ENCODE assay signal across 16 cellular contexts in genomic region chr6:1162367-1163275, GRCh38.
DNase-seq lines count a peak whose midpoint lies in the region; ATAC-seq and TF ChIP-seq lines count a peak whose summit lies in the region.
"Had no signal": no experiment of that assay in that cellular context is flagged by ENCODE, and none has a peak within 500 bp of the region (broad histone marks: within the 10 kb centered on the region; RNA-seq: fewer than 3 reads in every experiment).

No MANE protein-coding gene starts in this region.

- H3K36me3 ChIP-seq in Loucy (ENCODE audit: insufficient read depth, low read length) (no peaks in the 10 kb centered on the region), mesenchymal stem cell (ENCODE audit: control insufficient read depth in 1 of 2, insufficient read depth in 2 of 2, low read depth in 1 of 2, low read length in 2 of 2) (no peaks in the 10 kb centered on the region), H7 (replicated peaks; ENCODE audit: control insufficient read depth, insufficient read depth, low read length) (no peaks in the 10 kb centered on the region)
- H3K36me3 ChIP-seq: BE2C, vagina, WERI-Rb-1 had no signal

- H3K4me1 ChIP-seq in Loucy (ENCODE audit: insufficient read depth, low read length, poor library complexity, severe bottlenecking) (no peaks in the 10 kb centered on the region), mesenchymal stem cell (ENCODE audit: control insufficient read depth, insufficient read depth, low read depth, low read length) (no peaks in the 10 kb centered on the region)
- H3K4me1 ChIP-seq: BE2C, body of pancreas, vagina had no signal

- no peaks in the 10 kb centered on the region for H4K20me1 ChIP-seq in Loucy (ENCODE audit: insufficient read depth, low read length, poor library complexity, severe bottlenecking)

- H3K18ac ChIP-seq in mesenchymal stem cell (ENCODE audit: low read depth in 1 of 2, low read length in 2 of 2), result no peak overlapping the region

- no peak overlapping the region for H3K14ac ChIP-seq in mesenchymal stem cell (ENCODE audit: low read length in 2 of 2)

- TF ChIP-seq CTCF in Loucy (conservative IDR thresholded peaks at IDR 0.05; ENCODE audit: low read length), result no peak
- TF ChIP-seq CTCF in dorsolateral prefrontal cortex (IDR thresholded peaks at IDR 0.05 in 54 of 56, conservative IDR thresholded peaks at IDR 0.05 in 2 of 56; ENCODE audit: low read depth in 1 of 56, partially characterized antibody in 56 of 56), result no peak

- H3K27me3 ChIP-seq in Loucy (ENCODE audit: insufficient read depth, low read length, poor library complexity, severe bottlenecking) (no peaks in the 10 kb centered on the region), mesenchymal stem cell (ENCODE audit: control insufficient read depth in 1 of 2, insufficient read depth in 1 of 2, low read length in 2 of 2) (no peaks in the 10 kb centered on the region), H7 (ENCODE audit: control insufficient read depth, insufficient read depth, low read length) (no peaks in the 10 kb centered on the region), dorsolateral prefrontal cortex (peaks cover 0 to 9% (median 0%) of the 10 kb centered on the region in 45 donors)
- H3K27me3 ChIP-seq: body of pancreas, vagina had no signal

- DNase-seq in Daoy (ENCODE audit: low read depth) (peak; percentile 40), amniotic epithelial cell (ENCODE audit: low read depth) (peak; percentile 78), mesenchymal stem cell (peak; percentile 52), H7 (no peak), dorsolateral prefrontal cortex (no peak)
- no peak for DNase-seq in activated naive CD4-positive, alpha-beta T cell treated with Interleukin-2 at 50 U/mL for 16 hours
- DNase-seq: BE2C; body of pancreas; GOT3; NCI-H1417; occipital lobe; stimulated activated naive CD8-positive, alpha-beta T cell treated with anti-CD3 and anti-CD28 coated beads, Interleukin-15, Interleukin-2, amounts not matched to agents 100 U/mL and 50 U/mL, for 24 hours; WERI-Rb-1 had no signal

- no peak overlapping the region for H3K4ac ChIP-seq in mesenchymal stem cell (ENCODE audit: low read depth in 1 of 2, low read length in 2 of 2)

- WGBS in mesenchymal stem cell, result 62% methylated on average over 7 of the region's 8 CpGs

- H3K4me2 ChIP-seq in Loucy (ENCODE audit: low read depth, low read length, poor library complexity, severe bottlenecking) (no peak overlapping the region), mesenchymal stem cell (ENCODE audit: low read length, poor library complexity, severe bottlenecking) (no peak overlapping the region)

- H3K9ac ChIP-seq in Loucy (ENCODE audit: low read depth, low read length, poor library complexity, severe bottlenecking), result no peak overlapping the region
- H3K9ac ChIP-seq in mesenchymal stem cell (ENCODE audit: low read length), result no peak overlapping the region

- H2BK12ac ChIP-seq in mesenchymal stem cell (ENCODE audit: low read length in 2 of 2), result no peak overlapping the region

- H4K8ac ChIP-seq in mesenchymal stem cell (ENCODE audit: low read length), result no peak overlapping the region

- no peak overlapping the region for H3K4me3 ChIP-seq in Loucy (ENCODE audit: low read length, poor library complexity, severe bottlenecking)
- no peak overlapping the region for H3K4me3 ChIP-seq in mesenchymal stem cell (ENCODE audit: insufficient read depth in 1 of 2, low read depth in 1 of 2, low read length in 2 of 2)
- no peak overlapping the region for H3K4me3 ChIP-seq in H7 (ENCODE audit: insufficient read depth, low read depth, low read length)
- no peak overlapping the region for H3K4me3 ChIP-seq in dorsolateral prefrontal cortex
- H3K4me3 ChIP-seq: body of pancreas, vagina had no signal

- no peak overlapping the region for H2BK120ac ChIP-seq in mesenchymal stem cell (ENCODE audit: low read depth, low read length)

- no peak overlapping the region for H4K91ac ChIP-seq in mesenchymal stem cell (ENCODE audit: low read length)

- H2AK5ac ChIP-seq in mesenchymal stem cell (ENCODE audit: low read length, severe bottlenecking), result no peak overlapping the region

- H2AFZ ChIP-seq in Loucy (ENCODE audit: low read length) (peak overlapping the region; percentile 1; the same call in 1 of the 2 replicates), mesenchymal stem cell (ENCODE audit: low read depth, low read length) (no peak overlapping the region)

- H2BK5ac ChIP-seq in mesenchymal stem cell (ENCODE audit: low read depth, low read length, poor library complexity, severe bottlenecking), result no peak overlapping the region

- H3K9me3 ChIP-seq in Loucy (ENCODE audit: insufficient read depth, low read depth, low read length) (no peaks in the 10 kb centered on the region), mesenchymal stem cell (ENCODE audit: control insufficient read depth, low read length) (no peaks in the 10 kb centered on the region)
- H3K9me3 ChIP-seq: BE2C, body of pancreas, vagina had no signal

- ATAC-seq in HG03460 (IDR thresholded peaks at IDR 0.05; ENCODE audit: unreplicated experiment), result no peak
- ATAC-seq: body of pancreas; stimulated activated naive CD8-positive, alpha-beta T cell treated with anti-CD3 and anti-CD28 coated beads, Interleukin-15, Interleukin-2, amounts not matched to agents 100 U/mL and 50 U/mL, for 24 hours had no signal

- no peaks in the 10 kb centered on the region for H3K79me2 ChIP-seq in Loucy (ENCODE audit: insufficient read depth, low read length)

- no peaks in the 10 kb centered on the region for H3K9me2 ChIP-seq in Loucy (replicated peaks; ENCODE audit: low read depth, low read length)

- no peak overlapping the region for H2BK15ac ChIP-seq in mesenchymal stem cell (ENCODE audit: low read depth, poor library complexity, severe bottlenecking)

- no peaks in the 10 kb centered on the region for H3K79me1 ChIP-seq in mesenchymal stem cell (replicated peaks; ENCODE audit: low read length, poor library complexity, severe bottlenecking)

- no peak overlapping the region for H3K27ac ChIP-seq in mesenchymal stem cell (ENCODE audit: low read length, poor library complexity, severe bottlenecking)
- no peak overlapping the region for H3K27ac ChIP-seq in dorsolateral prefrontal cortex
- H3K27ac ChIP-seq: body of pancreas, vagina, WERI-Rb-1 had no signal

- intact Hi-C loops in dorsolateral prefrontal cortex (cut with DNase I), result no loop called here

- no peak overlapping the region for H3K23ac ChIP-seq in mesenchymal stem cell (ENCODE audit: low read length in 2 of 2)

- no peaks in the 10 kb centered on the region for H3F3A ChIP-seq in Loucy (ENCODE audit: low read depth)

Comparison
In these comparisons a context has a peak if more than half of its experiments do, and no peak if none do; other contexts are left out.
1. DNase-seq: peak in Daoy (single experiment), amniotic epithelial cell (single experiment) and mesenchymal stem cell (single experiment); none in H7 (single experiment), activated naive CD4-positive, alpha-beta T cell treated with Interleukin-2 at 50 U/mL for 16 hours (single experiment) and dorsolateral prefrontal cortex (0 of 10).